Comparison of ENCODE assay signal across 10 cellular contexts in the genomic region with DNA sequence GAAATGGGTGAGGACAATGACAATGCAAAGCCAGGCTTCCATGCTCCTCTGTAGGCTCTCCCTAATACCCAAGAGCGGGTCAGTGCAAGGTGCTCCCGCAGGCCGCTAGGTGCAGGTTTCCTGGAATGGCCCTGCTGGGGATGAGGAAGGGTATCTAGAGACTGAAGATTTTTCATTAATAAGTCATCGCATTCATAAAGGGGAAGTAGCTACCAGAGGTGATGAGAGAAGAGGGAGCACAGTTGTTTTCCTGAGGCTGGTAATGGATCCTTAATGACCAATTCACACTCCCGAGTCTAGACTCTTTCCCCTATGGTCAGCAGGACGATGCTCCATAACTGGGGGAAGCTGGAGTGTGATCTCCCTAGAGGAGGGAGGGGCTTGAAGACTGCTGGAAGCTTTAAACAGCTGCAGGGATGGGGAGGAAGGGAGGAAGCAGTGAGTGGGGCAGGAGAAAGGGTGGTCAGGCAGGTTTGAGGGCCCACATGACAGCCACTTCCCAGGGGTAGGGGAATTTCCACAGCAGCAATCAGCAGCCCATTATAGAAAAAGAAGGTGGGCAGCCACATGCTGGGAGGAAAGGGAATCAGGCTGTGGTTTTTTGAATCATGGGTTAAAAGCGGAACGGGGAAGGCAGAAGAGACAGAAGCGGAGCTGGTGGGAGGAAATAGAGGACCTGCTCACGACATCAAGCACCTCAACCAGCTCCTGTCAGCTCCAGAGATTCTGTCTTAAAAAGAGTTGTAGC. TPM values are rescaled to one million over a fixed set of nuclear protein-coding genes. Genes with fewer than 3 reads are reported as not detected.
DNase-seq lines count a peak whose midpoint lies in the region; ATAC-seq and TF ChIP-seq lines count a peak whose summit lies in the region.
"Had no signal": no experiment of that assay in that cellular context is flagged by ENCODE, and none has a peak within 500 bp of the region (broad histone marks: within the 10 kb centered on the region; RNA-seq: fewer than 3 reads in every experiment).

No MANE protein-coding gene starts in this region.

- H3K4me1 ChIP-seq in DOHH2 (ENCODE audit: control insufficient read depth, low read length) (peaks cover 12% of the 10 kb centered on the region), transverse colon (no peaks in the 10 kb centered on the region)

- ATAC-seq in GM21390 (IDR thresholded peaks at IDR 0.05; ENCODE audit: unreplicated experiment) (peak; percentile 67), GM18517 (IDR thresholded peaks at IDR 0.05; ENCODE audit: unreplicated experiment) (no peak), Right ventricle myocardium inferior (no peak)
- ATAC-seq: left cardiac atrium had no signal

- H3K27ac ChIP-seq in DOHH2 (ENCODE audit: low read depth, low read length) (no peak overlapping the region), transverse colon (no peak overlapping the region)

- DNase-seq in OCI-M1 (lab: John Stamatoyannopoulos, UW), result peak; percentile 83
- DNase-seq in islet precursor cell, result peak; percentile 62
- no peak for DNase-seq in cortex of kidney (lab: John Stamatoyannopoulos, UW)
- DNase-seq in Right ventricle myocardium inferior (ENCODE audit: missing footprints), result no peak
- no peak for DNase-seq in transverse colon
- DNase-seq: left cardiac atrium had no signal

- WGBS in transverse colon (ENCODE audit: low coverage in 1 of 2), 2 donors, result 73% methylated on average over 10 of the region's 10 CpGs; no CpG with 5 or more reads in 1 of the 2 donors

- no peaks in the 10 kb centered on the region for H3F3A ChIP-seq in DOHH2 (ENCODE audit: control insufficient read depth, insufficient read depth)

- intact Hi-C loops in Right ventricle myocardium inferior (cut with DNase I) (no loop called here), transverse colon (cut with DNase I; ENCODE audit: low total_unique reads) (no loop called here)

- in situ Hi-C loops in transverse colon (cut with MboI; ENCODE audit: low pct_ligation_motif_present in 1 of 4, low pct_unique_long_range_greater_than_20kb in 1 of 4, low sequenced_read_pairs in 3 of 4), result no loop called here

- no peaks in the 10 kb centered on the region for H3K79me2 ChIP-seq in DOHH2 (ENCODE audit: control insufficient read depth, low read length)

- no peak for TF ChIP-seq EP300 in transverse colon (IDR thresholded peaks at IDR 0.05; ENCODE audit: low read depth)

- H3K36me3 ChIP-seq in DOHH2 (ENCODE audit: control insufficient read depth, low read length), result no peaks in the 10 kb centered on the region
- no peaks in the 10 kb centered on the region for H3K36me3 ChIP-seq in transverse colon

- TF ChIP-seq POLR2A in transverse colon (IDR thresholded peaks at IDR 0.05), result no peak

- H4K20me1 ChIP-seq in DOHH2 (ENCODE audit: control insufficient read depth, insufficient read depth, low read depth, low read length), result no peaks in the 10 kb centered on the region

- H3K9me3 ChIP-seq in DOHH2 (ENCODE audit: control insufficient read depth, insufficient read depth, low read length) (no peaks in the 10 kb centered on the region), transverse colon (no peaks in the 10 kb centered on the region)

- peak overlapping the region; percentile 43 for H3K4me3 ChIP-seq in DOHH2 (ENCODE audit: low read length)
- no peak overlapping the region for H3K4me3 ChIP-seq in transverse colon

- peaks cover 8% of the 10 kb centered on the region for H3K27me3 ChIP-seq in DOHH2 (ENCODE audit: control insufficient read depth, low read length)
- H3K27me3 ChIP-seq in transverse colon, result no peaks in the 10 kb centered on the region

- peak overlapping the region; percentile 55 for H3K4me2 ChIP-seq in DOHH2 (ENCODE audit: low read length)

- no peaks in the 10 kb centered on the region for H3K9me2 ChIP-seq in DOHH2 (replicated peaks; ENCODE audit: control insufficient read depth, low read length)

- TF ChIP-seq CTCF in DOHH2 (IDR thresholded peaks at IDR 0.05; ENCODE audit: low read depth, low read length, poor library complexity, severe bottlenecking), result no peak
- TF ChIP-seq CTCF in transverse colon (IDR thresholded peaks at IDR 0.05), result no peak

RNA-seq across cellular contexts. Expression of a gene that starts 10.2 kb away (rescaled TPM):
- 43.5 TPM for total RNA-seq in Right ventricle myocardium inferior
- total RNA-seq in transverse colon, result 10 to 100 TPM; 10.3 to 95.9 (median 62.3) TPM

RNA-seq across cellular contexts. Expression of a gene that starts 52.7 kb away (rescaled TPM):
- total RNA-seq in Right ventricle myocardium inferior (not detected), transverse colon (not detected)
- total RNA-seq: cerebellum, left cardiac atrium had no signal

Comparison
In these comparisons a context has a peak if more than half of its experiments do, and no peak if none do; other contexts are left out.
1. DNase-seq: peak in OCI-M1 (single experiment) and islet precursor cell (single experiment); none in cortex of kidney (single experiment), Right ventricle myocardium inferior (single experiment) and transverse colon (single experiment).